In genomic region chr10:116115797-116116196, GRCh38 we compare ENCODE assay signal across 23 cellular contexts.
DNase-seq lines count a peak whose midpoint lies in the region; ATAC-seq and TF ChIP-seq lines count a peak whose summit lies in the region.
"Had no signal": no experiment of that assay in that cellular context is flagged by ENCODE, and none has a peak within 500 bp of the region (broad histone marks: within the 10 kb centered on the region; RNA-seq: fewer than 3 reads in every experiment).

No MANE protein-coding gene starts in this region.

- no peak overlapping the region for H3K4me2 ChIP-seq in neural progenitor cell
- H3K4me2 ChIP-seq: A549; BLaER1 treated with 17β-estradiol and CSF1 and Interleukin-3, amounts not matched to agents 10 nM and 100 nM had no signal

- intact Hi-C loops in left ventricle myocardium inferior (cut with micrococcal nuclease) (no loop called here), ovary (cut with DNase I) (no loop called here)

- TF ChIP-seq POLR2A in ovary (IDR thresholded peaks at IDR 0.05): no peak

- no peaks in the 10 kb centered on the region for H3K79me2 ChIP-seq in neural progenitor cell (ENCODE audit: low read depth)

- peaks cover 19% of the 10 kb centered on the region for H3K4me1 Mint-ChIP-seq in neural progenitor cell
- H3K4me1 Mint-ChIP-seq: B cell had no signal

- no peaks in the 10 kb centered on the region for H3K9me3 ChIP-seq in right atrium auricular region
- H3K9me3 ChIP-seq in left ventricle myocardium inferior (replicated peaks): no peaks in the 10 kb centered on the region
- H3K9me3 ChIP-seq in neural progenitor cell (ENCODE audit: low read depth): no peaks in the 10 kb centered on the region
- H3K9me3 ChIP-seq in ovary: no peaks in the 10 kb centered on the region
- H3K9me3 ChIP-seq: A549, Caco-2 had no signal

- peak overlapping the region; percentile 4 for H3K27ac Mint-ChIP-seq in neural progenitor cell
- H3K27ac Mint-ChIP-seq: B cell; CD4-positive, alpha-beta T cell; CD8-positive, alpha-beta T cell had no signal

- H3K36me3 ChIP-seq in right atrium auricular region (no peaks in the 10 kb centered on the region), left ventricle myocardium inferior (no peaks in the 10 kb centered on the region), neural progenitor cell (no peaks in the 10 kb centered on the region), ovary (no peaks in the 10 kb centered on the region)
- H3K36me3 ChIP-seq: BLaER1 treated with 17β-estradiol and CSF1 and Interleukin-3, amounts not matched to agents 10 nM and 100 nM had no signal

- no peaks in the 10 kb centered on the region for H3K27me3 ChIP-seq in right atrium auricular region
- H3K27me3 ChIP-seq in left ventricle myocardium inferior (ENCODE audit: low read depth): peaks cover 18% of the 10 kb centered on the region
- no peaks in the 10 kb centered on the region for H3K27me3 ChIP-seq in neural progenitor cell
- no peaks in the 10 kb centered on the region for H3K27me3 ChIP-seq in ovary
- H3K27me3 ChIP-seq: BLaER1 treated with 17β-estradiol and CSF1 and Interleukin-3, amounts not matched to agents 10 nM and 100 nM had no signal

- no peaks in the 10 kb centered on the region for H3K36me3 Mint-ChIP-seq in neural progenitor cell
- H3K36me3 Mint-ChIP-seq: CD8-positive, alpha-beta T cell had no signal

- no peaks in the 10 kb centered on the region for H3K4me1 ChIP-seq in right atrium auricular region
- H3K4me1 ChIP-seq in left ventricle myocardium inferior: no peaks in the 10 kb centered on the region
- no peaks in the 10 kb centered on the region for H3K4me1 ChIP-seq in neural progenitor cell
- H3K4me1 ChIP-seq in ovary (ENCODE audit: insufficient read depth): no peaks in the 10 kb centered on the region
- H3K4me1 ChIP-seq: BLaER1 treated with 17β-estradiol and CSF1 and Interleukin-3, amounts not matched to agents 10 nM and 100 nM; Caco-2 had no signal

- peak; percentile 7 for DNase-seq in right atrium auricular region (ENCODE audit: low spot score)
- no peak for DNase-seq in left ventricle myocardium inferior
- DNase-seq in islet precursor cell: peak; percentile 27
- DNase-seq in neural progenitor cell (ENCODE audit: low spot score): no peak
- DNase-seq in ureter (ENCODE audit: low spot score): peak; percentile 18
- no peak for DNase-seq in ovary
- no peak for DNase-seq in RKO (ENCODE audit: low spot score)
- DNase-seq: AML-193; Caco-2; Calu3; CD4-positive, alpha-beta T cell; CD8-positive, alpha-beta T cell; DMS53; DMS79; DND-41; EL; GDM1 had no signal

- H3K4me3 ChIP-seq in right atrium auricular region (no peak overlapping the region), left ventricle myocardium inferior (no peak overlapping the region), neural progenitor cell (no peak overlapping the region), ovary (no peak overlapping the region)
- H3K4me3 ChIP-seq: A549; BLaER1 treated with 17β-estradiol and CSF1 and Interleukin-3, amounts not matched to agents 10 nM and 100 nM had no signal

- no peaks in the 10 kb centered on the region for H3K9me3 Mint-ChIP-seq in neural progenitor cell
- H3K9me3 Mint-ChIP-seq: CD4-positive, alpha-beta T cell; CD8-positive, alpha-beta T cell had no signal

- H3F3A ChIP-seq in neural progenitor cell (ENCODE audit: low read depth): no peaks in the 10 kb centered on the region

- H3K9ac ChIP-seq in neural progenitor cell: no peak overlapping the region
- H3K9ac ChIP-seq: BLaER1 treated with 17β-estradiol and CSF1 and Interleukin-3, amounts not matched to agents 10 nM and 100 nM had no signal

- 85 to 91% (median 87%) methylated on average over 5 of the region's 5 CpGs for WGBS in ovary, 3 donors

- ATAC-seq in HG02885 (IDR thresholded peaks at IDR 0.05; ENCODE audit: poor library complexity, unreplicated experiment): no peak
- ATAC-seq: A549; CD8-positive, alpha-beta T cell had no signal

- H3K27me3 Mint-ChIP-seq in neural progenitor cell (ENCODE audit: insufficient read depth, low read depth): peaks cover 5% of the 10 kb centered on the region
- H3K27me3 Mint-ChIP-seq: B cell; CD4-positive, alpha-beta T cell had no signal

- no peak for TF ChIP-seq CTCF in right atrium auricular region (IDR thresholded peaks at IDR 0.05)
- no peak for TF ChIP-seq CTCF in left ventricle myocardium inferior (IDR thresholded peaks at IDR 0.05; ENCODE audit: borderline replicate concordance)
- no peak for TF ChIP-seq CTCF in neural progenitor cell (IDR thresholded peaks at IDR 0.05)
- no peak for TF ChIP-seq CTCF in ovary (IDR thresholded peaks at IDR 0.05)

- no peaks in the 10 kb centered on the region for H4K20me1 ChIP-seq in neural progenitor cell (ENCODE audit: low read depth)
- H4K20me1 ChIP-seq: BLaER1 treated with 17β-estradiol and CSF1 and Interleukin-3, amounts not matched to agents 10 nM and 100 nM had no signal

- H3K4me3 Mint-ChIP-seq in neural progenitor cell: no peak overlapping the region
- H3K4me3 Mint-ChIP-seq: B cell; CD4-positive, alpha-beta T cell; CD8-positive, alpha-beta T cell had no signal

- no peak overlapping the region for H2AFZ ChIP-seq in neural progenitor cell (replicated peaks)

- no peak overlapping the region for H3K27ac ChIP-seq in right atrium auricular region
- no peak overlapping the region for H3K27ac ChIP-seq in left ventricle myocardium inferior (replicated peaks)
- no peak overlapping the region for H3K27ac ChIP-seq in neural progenitor cell
- no peak overlapping the region for H3K27ac ChIP-seq in ovary
- H3K27ac ChIP-seq: 22Rv1; A549; BLaER1 treated with 17β-estradiol and CSF1 and Interleukin-3, amounts not matched to agents 10 nM and 100 nM; C4-2B had no signal

- no peak for TF ChIP-seq EP300 in ovary (IDR thresholded peaks at IDR 0.05)

Comparison
In these comparisons a context has a peak if more than half of its experiments do, and no peak if none do; other contexts are left out.
1. DNase-seq: peak in right atrium auricular region (single experiment), islet precursor cell (single experiment) and ureter (single experiment); none in left ventricle myocardium inferior (single experiment), neural progenitor cell (single experiment), ovary (0 of 5) and RKO (single experiment).